In genomic region chrX:149837639-149838038, GRCh38 we compare ENCODE assay signal across 20 cellular contexts. TPM values are rescaled to one million over a fixed set of nuclear protein-coding genes. Genes with fewer than 3 reads are reported as not detected.
DNase-seq lines count a peak whose midpoint lies in the region; ATAC-seq and TF ChIP-seq lines count a peak whose summit lies in the region.
"Had no signal": no experiment of that assay in that cellular context is flagged by ENCODE, and none has a peak within 500 bp of the region (broad histone marks: within the 10 kb centered on the region; RNA-seq: fewer than 3 reads in every experiment).

No MANE protein-coding gene starts in this region.

- H3K27me3 ChIP-seq in foreskin keratinocyte: no peaks in the 10 kb centered on the region
- H3K27me3 ChIP-seq: esophagus squamous epithelium, spleen had no signal

- H3K27me3 Mint-ChIP-seq in activated CD4-positive, alpha-beta T cell treated with anti-CD3 and anti-CD28 coated beads, Interleukin-2, amount 10 ng/mL, durations not matched to agents 24 days and 14 days: peaks cover 1% of the 10 kb centered on the region
- H3K27me3 Mint-ChIP-seq: T-helper 17 cell, type B pancreatic cell had no signal

- H3K4me3 Mint-ChIP-seq in activated CD4-positive, alpha-beta T cell treated with anti-CD3 and anti-CD28 coated beads, Interleukin-2, amount 10 ng/mL, durations not matched to agents 24 days and 14 days: no peak overlapping the region
- H3K4me3 Mint-ChIP-seq: T-helper 17 cell, type B pancreatic cell had no signal

- ATAC-seq in GM21381 (IDR thresholded peaks at IDR 0.05; ENCODE audit: unreplicated experiment) (peak; percentile 65), HG03097 (IDR thresholded peaks at IDR 0.05; ENCODE audit: low FRiP score, unreplicated experiment) (peak; percentile 79), foreskin keratinocyte (peak; percentile 19), sciatic nerve (no peak)
- ATAC-seq: A549, lower lobe of right lung, T-helper 17 cell had no signal

- H3K27ac Mint-ChIP-seq in activated CD4-positive, alpha-beta T cell treated with anti-CD3 and anti-CD28 coated beads, Interleukin-2, amount 10 ng/mL, durations not matched to agents 24 days and 14 days: peak overlapping the region; percentile 56
- H3K27ac Mint-ChIP-seq: T-helper 17 cell, type B pancreatic cell had no signal

- TF ChIP-seq CTCF in foreskin keratinocyte (conservative IDR thresholded peaks at IDR 0.05): no peak

- peaks cover 6% of the 10 kb centered on the region for H3K4me1 Mint-ChIP-seq in activated CD4-positive, alpha-beta T cell treated with anti-CD3 and anti-CD28 coated beads, Interleukin-2, amount 10 ng/mL, durations not matched to agents 24 days and 14 days
- H3K4me1 Mint-ChIP-seq: T-helper 17 cell had no signal

- no peak overlapping the region for H3K27ac ChIP-seq in foreskin keratinocyte
- H3K27ac ChIP-seq: A549, lower lobe of right lung, spleen had no signal

- peaks cover 12% of the 10 kb centered on the region for H3K4me1 ChIP-seq in foreskin keratinocyte
- H3K4me1 ChIP-seq: A549, esophagus squamous epithelium, lower lobe of right lung, spleen had no signal

- H3K36me3 Mint-ChIP-seq in activated CD4-positive, alpha-beta T cell treated with anti-CD3 and anti-CD28 coated beads, Interleukin-2, amount 10 ng/mL, durations not matched to agents 24 days and 14 days (ENCODE audit: low read depth): no peaks in the 10 kb centered on the region
- H3K36me3 Mint-ChIP-seq: type B pancreatic cell had no signal

- intact Hi-C loops in activated CD4-positive, alpha-beta T cell treated with anti-CD3 and anti-CD28 coated beads, Interleukin-2, amount 10 ng/mL, durations not matched to agents 24 days and 14 days (cut with micrococcal nuclease): loop anchor here (2.0 to 10.0 kb wide), 2 partner anchors 61 to 527 kb away; partner anchors contain the start of gene MAMLD1
- intact Hi-C loops in sciatic nerve (cut with DNase I): no loop called here

- H3K9me3 Mint-ChIP-seq in activated CD4-positive, alpha-beta T cell treated with anti-CD3 and anti-CD28 coated beads, Interleukin-2, amount 10 ng/mL, durations not matched to agents 24 days and 14 days: peaks cover 4% of the 10 kb centered on the region
- H3K9me3 Mint-ChIP-seq: type B pancreatic cell had no signal

- peak; percentile 57 for DNase-seq in activated CD4-positive, alpha-beta T cell treated with anti-CD3 and anti-CD28 coated beads, Interleukin-2, amount 10 ng/mL, durations not matched to agents 24 days and 14 days
- DNase-seq in activated CD4-positive, alpha-beta T cell treated with anti-CD3 and anti-CD28 coated beads, Interleukin-2, amount 50 U/mL, for 4 hours: no peak
- DNase-seq in foreskin keratinocyte (peak in 1 of 2 donors; percentile 7), D341Med (ENCODE audit: low spot score) (no peak), sciatic nerve (ENCODE audit: low spot score) (no peak), DMS53 treated with DMSO at 0.1 percent for 48 hours (lab: John Stamatoyannopoulos, UW; ENCODE audit: unreplicated experiment) (no peak)
- DNase-seq: activated CD8-positive, alpha-beta memory T cell treated with anti-CD3 and anti-CD28 coated beads for 24 hours; COR-L47; cortex of kidney; esophagus squamous epithelium; hypothalamus; lower lobe of right lung; NCI-H1092 treated with DMSO at 0.1 percent for 48 hours; spleen; T-helper 17 cell had no signal

RNA-seq across cellular contexts. Expression of gene MAGEA8, which starts 43.3 kb away (rescaled TPM):
- not detected in 2 replicates for total RNA-seq in activated CD4-positive, alpha-beta T cell treated with anti-CD3 and anti-CD28 coated beads, Interleukin-2, amount 10 ng/mL, durations not matched to agents 24 days and 14 days
- total RNA-seq in foreskin keratinocyte (not detected in 2 replicates), sciatic nerve (not detected)
- polyA plus RNA-seq in foreskin keratinocyte: not detected in 2 replicates
- total RNA-seq: esophagus squamous epithelium, lower lobe of right lung, spleen, T-helper 17 cell had no signal
- polyA plus RNA-seq: A549, adipose tissue, spleen had no signal

RNA-seq across cellular contexts. Expression of gene MAGEA9, which starts 55.9 kb away (rescaled TPM):
- total RNA-seq in activated CD4-positive, alpha-beta T cell treated with anti-CD3 and anti-CD28 coated beads, Interleukin-2, amount 10 ng/mL, durations not matched to agents 24 days and 14 days: not detected in 2 replicates
- total RNA-seq in foreskin keratinocyte (not detected in 2 replicates), sciatic nerve (not detected)
- polyA plus RNA-seq in foreskin keratinocyte: not detected in 2 replicates
- total RNA-seq: esophagus squamous epithelium, lower lobe of right lung, spleen, T-helper 17 cell had no signal
- polyA plus RNA-seq: A549, adipose tissue, spleen had no signal
